Comparison of ENCODE assay signal across 1 cellular context in the genomic region with DNA sequence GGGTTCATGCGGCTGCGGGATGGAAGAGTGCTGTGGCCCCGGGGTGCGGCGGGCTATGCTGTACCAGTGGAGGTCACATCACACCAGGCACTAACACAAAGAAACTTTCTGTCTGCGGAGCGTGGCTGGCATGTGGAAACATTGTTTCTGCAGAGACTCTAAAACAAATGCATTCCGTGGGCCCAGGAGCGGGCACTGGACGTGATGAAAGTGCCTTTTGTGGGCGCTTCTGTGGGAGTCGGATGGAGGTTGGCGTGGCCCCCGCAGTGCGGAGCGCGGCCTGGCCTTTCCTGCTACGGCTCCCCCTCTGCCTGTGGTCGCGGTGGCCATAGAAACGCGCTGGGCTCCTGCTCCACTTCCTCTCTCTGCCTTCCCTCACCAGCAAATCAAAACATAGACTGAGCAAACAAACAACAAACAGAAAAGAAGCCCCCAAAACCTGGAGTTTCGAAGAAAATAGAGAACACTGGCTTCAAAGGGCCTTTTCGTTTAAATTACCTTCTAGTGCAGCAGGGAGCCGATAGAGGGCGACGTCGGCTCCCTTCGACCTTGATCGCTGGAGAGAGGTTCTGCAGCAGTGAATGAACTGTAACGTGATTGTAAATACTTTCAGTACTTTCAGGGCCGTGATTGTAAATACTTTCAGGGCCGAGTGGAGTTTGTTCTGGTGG.
TF ChIP-seq lines count a peak whose summit lies in the region.

No MANE protein-coding gene starts in this region.

TF ChIP-seq in HepG2, 621 proteins besides CTCF, POLR2A, EP300 and RAD21:
- TF ChIP-seq, protein P1, sequence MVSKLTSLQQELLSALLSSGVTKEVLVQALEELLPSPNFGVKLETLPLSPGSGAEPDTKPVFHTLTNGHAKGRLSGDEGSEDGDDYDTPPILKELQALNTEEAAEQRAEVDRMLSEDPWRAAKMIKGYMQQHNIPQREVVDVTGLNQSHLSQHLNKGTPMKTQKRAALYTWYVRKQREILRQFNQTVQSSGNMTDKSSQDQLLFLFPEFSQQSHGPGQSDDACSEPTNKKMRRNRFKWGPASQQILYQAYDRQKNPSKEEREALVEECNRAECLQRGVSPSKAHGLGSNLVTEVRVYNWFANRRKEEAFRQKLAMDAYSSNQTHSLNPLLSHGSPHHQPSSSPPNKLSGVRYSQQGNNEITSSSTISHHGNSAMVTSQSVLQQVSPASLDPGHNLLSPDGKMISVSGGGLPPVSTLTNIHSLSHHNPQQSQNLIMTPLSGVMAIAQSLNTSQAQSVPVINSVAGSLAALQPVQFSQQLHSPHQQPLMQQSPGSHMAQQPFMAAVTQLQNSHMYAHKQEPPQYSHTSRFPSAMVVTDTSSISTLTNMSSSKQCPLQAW (CRISPR knock-in tag; IDR thresholded peaks at IDR 0.05): peak; percentile 20; the same call in 1 of the 2 replicates
- TF ChIP-seq POGZ (CRISPR knock-in tag; IDR thresholded peaks at IDR 0.05) (0 out of 2 replicates have a peak, but pooled peaks have one; percentile 15), GABPB1 (CRISPR knock-in tag; IDR thresholded peaks at IDR 0.05) (peak; percentile 39; the same call in 1 of the 2 replicates), FOXC1 (CRISPR knock-in tag; IDR thresholded peaks at IDR 0.05; ENCODE audit: borderline replicate concordance) (0 out of 2 replicates have a peak, but pooled peaks have one; percentile 43), XRCC5 (optimal IDR thresholded peaks at IDR 0.05; ENCODE audit: low read length) (peak; percentile 80), ZSCAN31 (CRISPR knock-in tag; IDR thresholded peaks at IDR 0.05; ENCODE audit: low read depth) (0 out of 2 replicates have a peak, but pooled peaks have one; percentile 59), FOXA3 (CRISPR knock-in tag; IDR thresholded peaks at IDR 0.05) (0 out of 2 replicates have a peak, but pooled peaks have one; percentile 9), SIX1 (CRISPR knock-in tag; IDR thresholded peaks at IDR 0.05; ENCODE audit: borderline replicate concordance) (no peak), ZNF496 (CRISPR knock-in tag; IDR thresholded peaks at IDR 0.05; ENCODE audit: insufficient replicate concordance) (no peak), ZNF382 (CRISPR knock-in tag; IDR thresholded peaks at IDR 0.05; ENCODE audit: borderline replicate concordance) (no peak), ZNF704 (CRISPR knock-in tag; IDR thresholded peaks at IDR 0.05; ENCODE audit: borderline replicate concordance) (0 out of 2 replicates have a peak, but pooled peaks have one; percentile 53), THAP11 (CRISPR knock-in tag; IDR thresholded peaks at IDR 0.05) (0 out of 2 replicates have a peak, but pooled peaks have one; percentile 13), ZBTB25 (CRISPR knock-in tag; IDR thresholded peaks at IDR 0.05) (0 out of 2 replicates have a peak, but pooled peaks have one; percentile 25), ZNF747 (CRISPR knock-in tag; IDR thresholded peaks at IDR 0.05; ENCODE audit: borderline replicate concordance) (0 out of 2 replicates have a peak, but pooled peaks have one; percentile 28), REXO4 (CRISPR knock-in tag; IDR thresholded peaks at IDR 0.05; ENCODE audit: borderline replicate concordance) (no peak), ZEB1 (IDR thresholded peaks at IDR 0.05; ENCODE audit: insufficient replicate concordance, low read depth) (no peak), ZFP36 (IDR thresholded peaks at IDR 0.05; ENCODE audit: borderline replicate concordance, low read depth, low read length, partially characterized antibody) (peak; percentile 25), ERF (CRISPR knock-in tag; IDR thresholded peaks at IDR 0.05) (no peak), STAG1 (CRISPR knock-in tag; IDR thresholded peaks at IDR 0.05) (peak; percentile 54), ZFY (CRISPR knock-in tag; IDR thresholded peaks at IDR 0.05) (0 out of 2 replicates have a peak, but pooled peaks have one; percentile 23), NKX3-1 (CRISPR knock-in tag; IDR thresholded peaks at IDR 0.05) (no peak), ZNF124 (CRISPR knock-in tag; IDR thresholded peaks at IDR 0.05) (no peak), SMC3 (IDR thresholded peaks at IDR 0.05; ENCODE audit: low read length) (peak; percentile 79), ZFP91 (CRISPR knock-in tag; IDR thresholded peaks at IDR 0.05; ENCODE audit: borderline replicate concordance) (peak; percentile 43; the same call in 1 of the 2 replicates), SIN3B (IDR thresholded peaks at IDR 0.05; ENCODE audit: low read length) (no peak), GATAD2A (CRISPR knock-in tag; IDR thresholded peaks at IDR 0.05) (0 out of 2 replicates have a peak, but pooled peaks have one; percentile 20), ZNF501 (CRISPR knock-in tag; IDR thresholded peaks at IDR 0.05) (peak; percentile 33; the same call in 1 of the 2 replicates), MTA3 (CRISPR knock-in tag; IDR thresholded peaks at IDR 0.05) (no peak)
- TF ChIP-seq, protein P2, sequence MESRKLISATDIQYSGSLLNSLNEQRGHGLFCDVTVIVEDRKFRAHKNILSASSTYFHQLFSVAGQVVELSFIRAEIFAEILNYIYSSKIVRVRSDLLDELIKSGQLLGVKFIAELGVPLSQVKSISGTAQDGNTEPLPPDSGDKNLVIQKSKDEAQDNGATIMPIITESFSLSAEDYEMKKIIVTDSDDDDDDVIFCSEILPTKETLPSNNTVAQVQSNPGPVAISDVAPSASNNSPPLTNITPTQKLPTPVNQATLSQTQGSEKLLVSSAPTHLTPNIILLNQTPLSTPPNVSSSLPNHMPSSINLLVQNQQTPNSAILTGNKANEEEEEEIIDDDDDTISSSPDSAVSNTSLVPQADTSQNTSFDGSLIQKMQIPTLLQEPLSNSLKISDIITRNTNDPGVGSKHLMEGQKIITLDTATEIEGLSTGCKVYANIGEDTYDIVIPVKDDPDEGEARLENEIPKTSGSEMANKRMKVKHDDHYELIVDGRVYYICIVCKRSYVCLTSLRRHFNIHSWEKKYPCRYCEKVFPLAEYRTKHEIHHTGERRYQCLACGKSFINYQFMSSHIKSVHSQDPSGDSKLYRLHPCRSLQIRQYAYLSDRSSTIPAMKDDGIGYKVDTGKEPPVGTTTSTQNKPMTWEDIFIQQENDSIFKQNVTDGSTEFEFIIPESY (CRISPR knock-in tag; IDR thresholded peaks at IDR 0.05): peak; percentile 86
- TF ChIP-seq, protein P3, sequence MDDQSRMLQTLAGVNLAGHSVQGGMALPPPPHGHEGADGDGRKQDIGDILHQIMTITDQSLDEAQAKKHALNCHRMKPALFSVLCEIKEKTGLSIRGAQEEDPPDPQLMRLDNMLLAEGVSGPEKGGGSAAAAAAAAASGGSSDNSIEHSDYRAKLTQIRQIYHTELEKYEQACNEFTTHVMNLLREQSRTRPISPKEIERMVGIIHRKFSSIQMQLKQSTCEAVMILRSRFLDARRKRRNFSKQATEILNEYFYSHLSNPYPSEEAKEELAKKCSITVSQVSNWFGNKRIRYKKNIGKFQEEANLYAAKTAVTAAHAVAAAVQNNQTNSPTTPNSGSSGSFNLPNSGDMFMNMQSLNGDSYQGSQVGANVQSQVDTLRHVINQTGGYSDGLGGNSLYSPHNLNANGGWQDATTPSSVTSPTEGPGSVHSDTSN (CRISPR knock-in tag; IDR thresholded peaks at IDR 0.05; ENCODE audit: borderline replicate concordance): no peak
- TF ChIP-seq, protein P4, sequence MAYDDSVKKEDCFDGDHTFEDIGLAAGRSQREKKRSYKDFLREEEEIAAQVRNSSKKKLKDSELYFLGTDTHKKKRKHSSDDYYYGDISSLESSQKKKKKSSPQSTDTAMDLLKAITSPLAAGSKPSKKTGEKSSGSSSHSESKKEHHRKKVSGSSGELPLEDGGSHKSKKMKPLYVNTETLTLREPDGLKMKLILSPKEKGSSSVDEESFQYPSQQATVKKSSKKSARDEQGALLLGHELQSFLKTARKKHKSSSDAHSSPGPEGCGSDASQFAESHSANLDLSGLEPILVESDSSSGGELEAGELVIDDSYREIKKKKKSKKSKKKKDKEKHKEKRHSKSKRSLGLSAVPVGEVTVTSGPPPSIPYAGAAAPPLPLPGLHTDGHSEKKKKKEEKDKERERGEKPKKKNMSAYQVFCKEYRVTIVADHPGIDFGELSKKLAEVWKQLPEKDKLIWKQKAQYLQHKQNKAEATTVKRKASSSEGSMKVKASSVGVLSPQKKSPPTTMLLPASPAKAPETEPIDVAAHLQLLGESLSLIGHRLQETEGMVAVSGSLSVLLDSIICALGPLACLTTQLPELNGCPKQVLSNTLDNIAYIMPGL (CRISPR knock-in tag; IDR thresholded peaks at IDR 0.05; ENCODE audit: borderline replicate concordance in 1 of 2, low read depth in 1 of 2): 0 out of 4 replicates have a peak, but pooled peaks of 1 of the 2 experiments have one; percentile 35
- TF ChIP-seq, protein P5, sequence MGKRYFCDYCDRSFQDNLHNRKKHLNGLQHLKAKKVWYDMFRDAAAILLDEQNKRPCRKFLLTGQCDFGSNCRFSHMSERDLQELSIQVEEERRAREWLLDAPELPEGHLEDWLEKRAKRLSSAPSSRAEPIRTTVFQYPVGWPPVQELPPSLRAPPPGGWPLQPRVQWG (CRISPR knock-in tag; IDR thresholded peaks at IDR 0.05; ENCODE audit: borderline replicate concordance, low read depth): no peak
- TF ChIP-seq, protein P6, sequence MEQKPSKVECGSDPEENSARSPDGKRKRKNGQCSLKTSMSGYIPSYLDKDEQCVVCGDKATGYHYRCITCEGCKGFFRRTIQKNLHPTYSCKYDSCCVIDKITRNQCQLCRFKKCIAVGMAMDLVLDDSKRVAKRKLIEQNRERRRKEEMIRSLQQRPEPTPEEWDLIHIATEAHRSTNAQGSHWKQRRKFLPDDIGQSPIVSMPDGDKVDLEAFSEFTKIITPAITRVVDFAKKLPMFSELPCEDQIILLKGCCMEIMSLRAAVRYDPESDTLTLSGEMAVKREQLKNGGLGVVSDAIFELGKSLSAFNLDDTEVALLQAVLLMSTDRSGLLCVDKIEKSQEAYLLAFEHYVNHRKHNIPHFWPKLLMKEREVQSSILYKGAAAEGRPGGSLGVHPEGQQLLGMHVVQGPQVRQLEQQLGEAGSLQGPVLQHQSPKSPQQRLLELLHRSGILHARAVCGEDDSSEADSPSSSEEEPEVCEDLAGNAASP (CRISPR knock-in tag; IDR thresholded peaks at IDR 0.05; ENCODE audit: borderline replicate concordance): peak; percentile 25; the same call in 1 of the 2 replicates
TF ChIP-seq in HepG2: peak in this region for 21.
